In the genomic region with DNA sequence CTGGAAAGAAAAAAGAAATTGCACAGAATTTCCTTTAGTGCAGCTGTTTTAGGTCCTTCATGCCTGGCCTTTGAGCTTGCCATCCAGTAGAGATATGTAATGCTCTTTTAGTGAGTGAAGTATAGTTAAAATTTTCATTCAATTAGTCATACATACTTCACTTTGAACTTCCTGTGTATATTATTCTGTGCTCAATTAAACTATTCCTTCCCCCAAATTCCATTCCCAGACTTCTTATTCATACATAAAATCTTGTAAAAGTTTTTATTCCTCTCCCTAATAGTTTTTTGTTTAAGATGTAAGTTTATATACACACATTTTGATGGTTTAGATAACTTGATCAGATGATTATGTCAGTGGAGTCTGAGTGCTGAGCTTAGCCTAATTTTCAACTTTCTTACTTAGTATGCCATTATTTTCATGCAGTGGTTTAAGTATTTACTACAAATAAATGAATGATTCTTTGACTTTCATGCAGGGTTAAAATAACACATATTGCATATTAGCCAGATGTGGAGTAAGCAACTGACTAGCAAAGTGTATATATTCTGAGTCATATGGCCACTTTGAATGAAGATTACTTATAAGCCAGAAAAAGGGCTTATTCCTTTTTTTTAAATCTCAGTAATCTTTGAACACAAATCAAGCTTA, we compare ENCODE assay signal across 11 cellular contexts. TPM values are rescaled to one million over a fixed set of nuclear protein-coding genes. Genes with fewer than 3 reads are reported as not detected.
A peak's percentile ranks its signal among the peaks of the same experiment; 100 is the strongest.
DNase-seq lines count a peak whose midpoint lies in the region; ATAC-seq and TF ChIP-seq lines count a peak whose summit lies in the region.
"Had no signal": no experiment of that assay in that cellular context is flagged by ENCODE, and none has a peak within 500 bp of the region (broad histone marks: within the 10 kb centered on the region; RNA-seq: fewer than 3 reads in every experiment).

No MANE protein-coding gene starts in this region.

- peak overlapping the region; percentile 3 for H3K4me2 ChIP-seq in mesenchymal stem cell (ENCODE audit: low read length, poor library complexity, severe bottlenecking)

- TF ChIP-seq POLR2A in tibial nerve (IDR thresholded peaks at IDR 0.05), result no peak

- no peak overlapping the region for H4K91ac ChIP-seq in mesenchymal stem cell (ENCODE audit: low read length)

- no peak for TF ChIP-seq EP300 in tibial nerve (IDR thresholded peaks at IDR 0.05)

- no peak overlapping the region for H3K4me3 ChIP-seq in MG63
- no peak overlapping the region for H3K4me3 ChIP-seq in mesenchymal stem cell (ENCODE audit: insufficient read depth in 1 of 2, low read depth in 1 of 2, low read length in 2 of 2)
- H3K4me3 ChIP-seq in tibial nerve, result no peak overlapping the region

- DNase-seq in COLO829 (ENCODE audit: low spot score), result peak; percentile 95
- DNase-seq in MG63, result peak; percentile 41
- DNase-seq in chondrocyte (ENCODE audit: low spot score), result no peak
- DNase-seq in mesenchymal stem cell, result peak; percentile 74
- no peak for DNase-seq in nucleus accumbens (lab: John Stamatoyannopoulos, UW)
- no peak for DNase-seq in NAMALWA (ENCODE audit: low spot score)
- no peak for DNase-seq in tibial nerve (ENCODE audit: low spot score in 2 of 2)
- DNase-seq: activated T-cell treated with anti-CD3 and anti-CD28 coated beads, Interleukin-2, amount 50 U/mL, for 1 hour; stimulated activated CD4-positive, alpha-beta T cell treated with anti-CD3 and anti-CD28 coated beads, Interleukin-12 subunit alpha, Interleukin-12 subunit beta, amount 100 ng/mL, for 4 hours had no signal

- ATAC-seq in HG03039 (IDR thresholded peaks at IDR 0.05; ENCODE audit: unreplicated experiment), result no peak
- ATAC-seq: stimulated activated memory B cell treated with anti-CD40 and anti-IgM and Interleukin-4, amounts not matched to agents 10 μg/mL and 1 μg/mL and 100 μg/mL, for 72 hours had no signal

- no peak overlapping the region for H3K23ac ChIP-seq in mesenchymal stem cell (ENCODE audit: low read length in 2 of 2)

- peak overlapping the region; percentile 88 for H3K27ac ChIP-seq in mesenchymal stem cell (ENCODE audit: low read length, poor library complexity, severe bottlenecking)
- H3K27ac ChIP-seq in tibial nerve, result no peak overlapping the region

- H3K9ac ChIP-seq in mesenchymal stem cell (ENCODE audit: low read length), result peak overlapping the region; percentile 78

- no peak overlapping the region for H2BK15ac ChIP-seq in mesenchymal stem cell (ENCODE audit: low read depth, poor library complexity, severe bottlenecking)

- H3K4ac ChIP-seq in mesenchymal stem cell (ENCODE audit: low read depth in 1 of 2, low read length in 2 of 2), result no peak overlapping the region

- H3K36me3 Mint-ChIP-seq in chondrocyte (ENCODE audit: low read depth), result peaks cover 38% of the 10 kb centered on the region
- H3K36me3 Mint-ChIP-seq: stimulated activated memory B cell treated with anti-CD40 and anti-IgM and Interleukin-4, amounts not matched to agents 10 μg/mL and 1 μg/mL and 100 μg/mL, for 72 hours had no signal

- H3K4me3 Mint-ChIP-seq in chondrocyte (ENCODE audit: unreplicated experiment), result peak overlapping the region; percentile 20
- H3K4me3 Mint-ChIP-seq: stimulated activated memory B cell treated with anti-CD40 and anti-IgM and Interleukin-4, amounts not matched to agents 10 μg/mL and 1 μg/mL and 100 μg/mL, for 72 hours had no signal

- H3K9me3 Mint-ChIP-seq in chondrocyte (ENCODE audit: low read depth), result no peaks in the 10 kb centered on the region
- H3K9me3 Mint-ChIP-seq: stimulated activated memory B cell treated with anti-CD40 and anti-IgM and Interleukin-4, amounts not matched to agents 10 μg/mL and 1 μg/mL and 100 μg/mL, for 72 hours had no signal

- H3K27me3 Mint-ChIP-seq in chondrocyte (ENCODE audit: low read depth), result no peaks in the 10 kb centered on the region
- H3K27me3 Mint-ChIP-seq: stimulated activated memory B cell treated with anti-CD40 and anti-IgM and Interleukin-4, amounts not matched to agents 10 μg/mL and 1 μg/mL and 100 μg/mL, for 72 hours had no signal

- no peak overlapping the region for H2BK120ac ChIP-seq in mesenchymal stem cell (ENCODE audit: low read depth, low read length)

- H2AFZ ChIP-seq in mesenchymal stem cell (ENCODE audit: low read depth, low read length), result no peak overlapping the region

- H4K8ac ChIP-seq in mesenchymal stem cell (ENCODE audit: low read length), result no peak overlapping the region

- H2AK5ac ChIP-seq in mesenchymal stem cell (ENCODE audit: low read length, severe bottlenecking), result no peak overlapping the region

- H3K18ac ChIP-seq in mesenchymal stem cell (ENCODE audit: low read depth in 1 of 2, low read length in 2 of 2), result no peak overlapping the region

- H3K27me3 ChIP-seq in MG63 (no peaks in the 10 kb centered on the region), mesenchymal stem cell (ENCODE audit: control insufficient read depth in 1 of 2, insufficient read depth in 1 of 2, low read length in 2 of 2) (no peaks in the 10 kb centered on the region), tibial nerve (no peaks in the 10 kb centered on the region)

- H2BK5ac ChIP-seq in mesenchymal stem cell (ENCODE audit: low read depth, low read length, poor library complexity, severe bottlenecking), result no peak overlapping the region

- TF ChIP-seq CTCF in chondrocyte (IDR thresholded peaks at IDR 0.05) (no peak), tibial nerve (IDR thresholded peaks at IDR 0.05) (no peak)

- peaks cover 4% of the 10 kb centered on the region; the same call in 1 of the 2 replicates for H3K9me3 ChIP-seq in MG63
- no peaks in the 10 kb centered on the region for H3K9me3 ChIP-seq in mesenchymal stem cell (ENCODE audit: control insufficient read depth, low read length)
- no peaks in the 10 kb centered on the region for H3K9me3 ChIP-seq in tibial nerve

- no peak overlapping the region for H3K14ac ChIP-seq in mesenchymal stem cell (ENCODE audit: low read length in 2 of 2)

- peaks cover 16% of the 10 kb centered on the region for H3K79me1 ChIP-seq in mesenchymal stem cell (replicated peaks; ENCODE audit: low read length, poor library complexity, severe bottlenecking)

- peak overlapping the region; percentile 78 for H3K27ac Mint-ChIP-seq in chondrocyte (ENCODE audit: unreplicated experiment)
- H3K27ac Mint-ChIP-seq: stimulated activated memory B cell treated with anti-CD40 and anti-IgM and Interleukin-4, amounts not matched to agents 10 μg/mL and 1 μg/mL and 100 μg/mL, for 72 hours had no signal

- H2BK12ac ChIP-seq in mesenchymal stem cell (ENCODE audit: low read length in 2 of 2), result no peak overlapping the region

- peaks cover 51% of the 10 kb centered on the region for H3K4me1 Mint-ChIP-seq in chondrocyte (ENCODE audit: low read depth)
- H3K4me1 Mint-ChIP-seq: stimulated activated memory B cell treated with anti-CD40 and anti-IgM and Interleukin-4, amounts not matched to agents 10 μg/mL and 1 μg/mL and 100 μg/mL, for 72 hours had no signal

- peaks cover 43% of the 10 kb centered on the region for H3K36me3 ChIP-seq in MG63
- peaks cover under 1 to 66% of the 10 kb centered on the region in 2 experiments for H3K36me3 ChIP-seq in mesenchymal stem cell (ENCODE audit: control insufficient read depth in 1 of 2, insufficient read depth in 2 of 2, low read depth in 1 of 2, low read length in 2 of 2)
- peaks cover 0 to 38% (median 0%) of the 10 kb centered on the region in 3 donors for H3K36me3 ChIP-seq in tibial nerve

- peaks cover 5% of the 10 kb centered on the region for H3K4me1 ChIP-seq in mesenchymal stem cell (ENCODE audit: control insufficient read depth, insufficient read depth, low read depth, low read length)
- peaks cover 0 to 20% (median 0%) of the 10 kb centered on the region in 4 donors for H3K4me1 ChIP-seq in tibial nerve

RNA-seq across cellular contexts. Expression of a gene that starts 42.5 kb away (rescaled TPM):
- total RNA-seq in MG63 (2014; rRNA removed; shearing (Covaris generic); ENCODE audit: low replicate concordance), result 40.1 and 78.2 TPM in 2 replicates
- total RNA-seq in chondrocyte (26.3 to 35.5 TPM (median 26.5 TPM) in 3 replicates), tibial nerve (10 to 100 TPM; 11.7 to 28.8 (median 19.4) TPM)
- polyA plus RNA-seq in mesenchymal stem cell (2013, experiment 1 of 2), result 14.9 TPM
- 16.1 TPM for polyA plus RNA-seq in mesenchymal stem cell (2013, experiment 2 of 2)

Comparison
In these comparisons a context has a peak if more than half of its experiments do, and no peak if none do; other contexts are left out.
1. DNase-seq: peak in COLO829 (single experiment), MG63 (single experiment) and mesenchymal stem cell (single experiment); none in chondrocyte (single experiment), nucleus accumbens (0 of 56), NAMALWA (single experiment) and tibial nerve (0 of 2).